Comparison of ENCODE assay signal across 10 cellular contexts in the genomic region with DNA sequence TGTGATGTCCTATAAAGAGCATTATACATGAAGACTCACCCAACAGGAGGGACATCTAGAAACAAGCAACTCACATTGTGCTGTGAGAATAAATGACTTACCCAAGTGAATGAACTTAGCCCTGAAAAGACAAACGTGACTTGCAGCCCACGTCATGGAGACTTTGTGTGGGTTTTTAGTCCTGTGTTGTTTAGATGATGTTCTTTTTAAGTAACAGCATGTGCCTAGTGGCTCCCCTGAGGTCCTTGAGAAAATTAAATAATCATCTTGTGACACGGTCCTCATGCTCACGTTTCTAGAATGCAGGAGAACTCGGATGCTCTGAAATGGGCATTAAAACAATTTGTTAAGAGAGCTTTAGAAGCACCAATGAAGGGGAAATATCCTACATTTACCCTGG.
DNase-seq lines count a peak whose midpoint lies in the region; ATAC-seq and TF ChIP-seq lines count a peak whose summit lies in the region.
"Had no signal": no experiment of that assay in that cellular context is flagged by ENCODE, and none has a peak within 500 bp of the region (broad histone marks: within the 10 kb centered on the region; RNA-seq: fewer than 3 reads in every experiment).

No MANE protein-coding gene starts in this region.

- dilution Hi-C loops in IMR-90 (cut with HindIII; ENCODE audit: low sequenced_read_pairs, unreplicated experiment) = no loop called here

- peaks cover 12% of the 10 kb centered on the region for H3K9me1 ChIP-seq in IMR-90 (ENCODE audit: insufficient read depth, low read length)

- intact Hi-C loops in IMR-90 (cut with micrococcal nuclease) = no loop called here

- no TSS peak for BruUV-seq in IMR-90 (replicated peaks; lab: Mats Ljungman, UMichigan)

- H2AK5ac ChIP-seq in IMR-90 (ENCODE audit: low read depth, low read length) = peak overlapping the region; percentile 25; the same call in 1 of the 2 replicates

- H3K27me3 ChIP-seq in IMR-90 (ENCODE audit: control insufficient read depth, insufficient read depth, low read length) (no peaks in the 10 kb centered on the region), lung (ENCODE audit: control insufficient read depth, insufficient read depth) (no peaks in the 10 kb centered on the region)

- peak overlapping the region; percentile 28 for H3K14ac ChIP-seq in IMR-90 (replicated peaks; ENCODE audit: low read depth, low read length)

- DNase-seq in IMR-90 (peak; percentile 71), coronary artery (ENCODE audit: low spot score) (no peak), lung (ENCODE audit: low spot score) (no peak), stromal cell of bone marrow (ENCODE audit: low read depth) (peak; percentile 63), NOMO-1 treated with dmso at 0.1 percent for 144 hours (lab: John Stamatoyannopoulos, UW; ENCODE audit: unreplicated experiment) (no peak), NCI-H226 (no peak)
- no peak for DNase-seq in stimulated activated CD4-positive, alpha-beta T cell treated with anti-CD3 and anti-CD28 coated beads, Interleukin-2, amount 100 ng/mL, for 24 hours
- DNase-seq: COR-L47, occipital lobe had no signal

- WGBS in IMR-90 (ENCODE audit: extremely low coverage in 2 of 2, insufficient read length in 1 of 2), 2 experiments = no CpG with 5 or more reads among the region's 5 CpGs
- WGBS in lung, 2 donors = 72 to 80% methylated on average over 5 of the region's 5 CpGs

- TF ChIP-seq CTCF in IMR-90 (conservative IDR thresholded peaks at IDR 0.05; ENCODE audit: low read depth, low read length) (no peak), coronary artery (IDR thresholded peaks at IDR 0.05) (no peak), lung (IDR thresholded peaks at IDR 0.05; ENCODE audit: control extremely low read depth, extremely low read depth) (no peak)

- peak overlapping the region; percentile 15 for H2BK120ac ChIP-seq in IMR-90 (ENCODE audit: low read depth, low read length)

- peak overlapping the region; percentile 62; the same call in 1 of the 2 replicates for H3K18ac ChIP-seq in IMR-90 (ENCODE audit: low read depth, low read length)

- H4K91ac ChIP-seq in IMR-90 (ENCODE audit: insufficient read depth, low read depth, low read length) = peak overlapping the region; percentile 10

- no peaks in the 10 kb centered on the region; the same call in 1 of the 2 replicates for H4K20me1 ChIP-seq in IMR-90 (ENCODE audit: insufficient read depth, low read length)

- TF ChIP-seq RAD21 in IMR-90 (IDR thresholded peaks at IDR 0.05; ENCODE audit: low read length) = no peak

- no peak overlapping the region for H3K56ac ChIP-seq in IMR-90 (ENCODE audit: extremely low read depth, insufficient read depth, low read length)

- peak overlapping the region; percentile 17 to 70; a peak in 3 of 4 replicates for H4K8ac ChIP-seq in IMR-90 (ENCODE audit: low read depth in 2 of 2, low read length in 2 of 2)

- no peak overlapping the region for H3K4me3 ChIP-seq in IMR-90 (ENCODE audit: insufficient read depth, low read depth, low read length)
- peak overlapping the region; percentile 80 for H3K4me3 ChIP-seq in coronary artery
- no peak overlapping the region for H3K4me3 ChIP-seq in lung

- peak overlapping the region; percentile 44; the same call in 1 of the 2 replicates for H2BK20ac ChIP-seq in IMR-90 (ENCODE audit: low read depth, low read length)

- H3K9me3 ChIP-seq in IMR-90 (ENCODE audit: control insufficient read depth, insufficient read depth, low read length) (no peaks in the 10 kb centered on the region), lung (ENCODE audit: control insufficient read depth in 2 of 2, insufficient read depth in 1 of 2, low read length in 1 of 2) (no peaks in the 10 kb centered on the region)

- peaks cover 30 to 60% of the 10 kb centered on the region in 2 experiments for H3K79me1 ChIP-seq in IMR-90 (ENCODE audit: low read depth in 1 of 2, low read length in 2 of 2)

- peak overlapping the region; percentile 4; the same call in 1 of the 2 replicates for H4K5ac ChIP-seq in IMR-90 (ENCODE audit: low read depth, low read length)

- H2BK5ac ChIP-seq in IMR-90 (ENCODE audit: low read depth, low read length, poor library complexity, severe bottlenecking) = peak overlapping the region; percentile 87

- peak overlapping the region; percentile 95; the same call in 1 of the 2 replicates for H3K4me2 ChIP-seq in IMR-90 (ENCODE audit: low read depth, low read length)

- H3K4me1 ChIP-seq in IMR-90 (ENCODE audit: control insufficient read depth, insufficient read depth, low read length) (peaks cover 13% of the 10 kb centered on the region), lung (ENCODE audit: control insufficient read depth in 2 of 2, insufficient read depth in 2 of 2, low read length in 2 of 2) (peaks cover 8 to 9% of the 10 kb centered on the region in 2 donors)

- H3K27ac ChIP-seq in IMR-90 (ENCODE audit: insufficient read depth, low read length) = peak overlapping the region; percentile 58; the same call in 1 of the 2 replicates
- H3K27ac ChIP-seq in coronary artery = peak overlapping the region; percentile 86 to 92
- H3K27ac ChIP-seq in lung (ENCODE audit: low read depth in 1 of 2, low read length in 1 of 2) = peak overlapping the region; percentile 62 to 64

- H3K23ac ChIP-seq in IMR-90 (ENCODE audit: low read depth, low read length) = peak overlapping the region; percentile 96; the same call in 1 of the 2 replicates

- ATAC-seq in IMR-90 (ENCODE audit: low read depth) (no peak), lung (ENCODE audit: insufficient read depth, low FRiP score) (no peak), HG03457 (IDR thresholded peaks at IDR 0.05; ENCODE audit: unreplicated experiment) (no peak)

- H3K9ac ChIP-seq in IMR-90 (ENCODE audit: low read depth, low read length) = peak overlapping the region; percentile 99; the same call in 1 of the 2 replicates

- no peaks in the 10 kb centered on the region for H3K36me3 ChIP-seq in IMR-90 (ENCODE audit: control insufficient read depth, insufficient read depth, low read length)
- no peaks in the 10 kb centered on the region for H3K36me3 ChIP-seq in lung (ENCODE audit: control insufficient read depth in 2 of 2, insufficient read depth in 2 of 2, low read length in 2 of 2)

- no peak overlapping the region for H2AFZ ChIP-seq in IMR-90 (replicated peaks; ENCODE audit: low read length, poor library complexity)

- POLR2A ChIA-PET in IMR-90 (lab: Charles Lee; ENCODE audit: unreplicated experiment) = interaction anchor here (0.6 kb wide), 1 partner anchor 274 kb away, joined by 3 read pairs; no protein-coding TSS in a partner anchor

- peak overlapping the region; percentile 38; the same call in 1 of the 2 replicates for H3K4ac ChIP-seq in IMR-90 (ENCODE audit: low read depth, low read length)

- peak overlapping the region; percentile 2; the same call in 2 of the 3 replicates for H2BK15ac ChIP-seq in IMR-90 (ENCODE audit: low read depth, low read length)

- TF ChIP-seq POLR2A in IMR-90 (IDR thresholded peaks at IDR 0.05; ENCODE audit: low read depth, low read length) = no peak

- CTCF ChIA-PET in IMR-90 (lab: Yijun Ruan, JAX) = interaction anchor here (0.5 to 1.4 kb wide), 2 partner anchors 16 to 1301 kb away, joined by 3 read pairs; no protein-coding TSS in a partner anchor

- H2AK9ac ChIP-seq in IMR-90 (replicated peaks; ENCODE audit: low read depth, low read length, poor library complexity) = no peak overlapping the region

- in situ Hi-C loops in IMR-90 (cut with MboI; ENCODE audit: low sequenced_read_pairs) = no loop called here

TF ChIP-seq in IMR-90, 13 proteins besides CTCF, POLR2A, EP300 and RAD21:
- peak; percentile 93 for TF ChIP-seq BHLHE40 (IDR thresholded peaks at IDR 0.05; ENCODE audit: low read depth, low read length)
- TF ChIP-seq MAFK (IDR thresholded peaks at IDR 0.05; ENCODE audit: low read depth, low read length) = no peak
- 0 out of 2 replicates have a peak, but pooled peaks have one; percentile 11 for TF ChIP-seq FOS (IDR thresholded peaks at IDR 0.05; ENCODE audit: low read depth, low read length)

Comparison
In these comparisons a context has a peak if more than half of its experiments do, and no peak if none do; other contexts are left out.
1. DNase-seq: peak in IMR-90 (single experiment) and stromal cell of bone marrow (single experiment); none in coronary artery (single experiment), lung (single experiment), stimulated activated CD4-positive, alpha-beta T cell treated with anti-CD3 and anti-CD28 coated beads, Interleukin-2, amount 100 ng/mL, for 24 hours (0 of 2), NOMO-1 treated with dmso at 0.1 percent for 144 hours (single experiment) and NCI-H226 (single experiment).
2. Peak in every context shown above with its lines, with median percentiles within 50 percentile points of each other: H3K27ac ChIP-seq.